ENCODE assay signal across 1 cellular context in genomic region chr17:72539981-72540897, GRCh38.
TF ChIP-seq lines count a peak whose summit lies in the region.

No MANE protein-coding gene starts in this region.

TF ChIP-seq in K562, 482 proteins besides CTCF, POLR2A, EP300 and RAD21 (continued from another document and continues in another):
- TF ChIP-seq THAP12 (CRISPR knock-in tag; IDR thresholded peaks at IDR 0.05) (no peak), HEY1 (CRISPR knock-in tag; IDR thresholded peaks at IDR 0.05; ENCODE audit: borderline replicate concordance) (no peak), TEAD4 (IDR thresholded peaks at IDR 0.05; ENCODE audit: low read length) (no peak), TEAD4 (CRISPR knock-in tag; IDR thresholded peaks at IDR 0.05; ENCODE audit: borderline replicate concordance) (no peak), ZBTB34 (CRISPR knock-in tag; IDR thresholded peaks at IDR 0.05) (no peak), ZNF133 (CRISPR knock-in tag; IDR thresholded peaks at IDR 0.05) (no peak), RUNX1 (IDR thresholded peaks at IDR 0.05; ENCODE audit: low read depth) (no peak), SOX6 (IDR thresholded peaks at IDR 0.05) (no peak), COPS2 (conservative IDR thresholded peaks at IDR 0.05) (no peak), TCF3 (CRISPR knock-in tag; IDR thresholded peaks at IDR 0.05) (no peak), NR1H2 (CRISPR knock-in tag; IDR thresholded peaks at IDR 0.05) (no peak), TBP (optimal IDR thresholded peaks at IDR 0.05; ENCODE audit: low read depth, low read length) (no peak), ZNF668 (CRISPR knock-in tag; IDR thresholded peaks at IDR 0.05) (no peak), SP2 (IDR thresholded peaks at IDR 0.05; ENCODE audit: extremely low read depth, low read depth, low read length, poor library complexity, severe bottlenecking) (no peak), TFAP4 (CRISPR knock-in tag; IDR thresholded peaks at IDR 0.05; ENCODE audit: borderline replicate concordance) (no peak), CTBP1 (IDR thresholded peaks at IDR 0.05; ENCODE audit: borderline replicate concordance) (peak; percentile 24; the same call in 1 of the 2 replicates), STAG1 (CRISPR knock-in tag; IDR thresholded peaks at IDR 0.05; ENCODE audit: borderline replicate concordance) (peak; percentile 81; the same call in 1 of the 2 replicates), MNT (conservative IDR thresholded peaks at IDR 0.05) (no peak), ZNF280B (CRISPR knock-in tag; IDR thresholded peaks at IDR 0.05) (no peak), DEAF1 (CRISPR knock-in tag; IDR thresholded peaks at IDR 0.05) (peak; percentile 40; the same call in 1 of the 2 replicates), ZNF232 (CRISPR knock-in tag; IDR thresholded peaks at IDR 0.05) (no peak), YY1 (IDR thresholded peaks at IDR 0.05; ENCODE audit: borderline replicate concordance in 1 of 3, control insufficient read depth in 1 of 3, extremely low read depth in 1 of 3, insufficient read depth in 3 of 3, insufficient read length in 1 of 3, insufficient replicate concordance in 2 of 3, low read depth in 1 of 3, low read length in 2 of 3) (peak in 1 of 3 experiments; percentile 29), NR4A1 (CRISPR knock-in tag; IDR thresholded peaks at IDR 0.05) (no peak), NR4A1 (tag; IDR thresholded peaks at IDR 0.05) (no peak), RBM15 (IDR thresholded peaks at IDR 0.05; ENCODE audit: insufficient read depth, low read length) (no peak), MIER1 (IDR thresholded peaks at IDR 0.05; ENCODE audit: low read depth) (no peak), TSHZ1 (CRISPR knock-in tag; IDR thresholded peaks at IDR 0.05) (no peak), RAD51 (IDR thresholded peaks at IDR 0.05; ENCODE audit: borderline replicate concordance, low read depth) (no peak), ZNF444 (CRISPR knock-in tag; IDR thresholded peaks at IDR 0.05) (no peak), FIP1L1 (IDR thresholded peaks at IDR 0.05; ENCODE audit: low read depth, low read length, poor library complexity, severe bottlenecking) (no peak), TCF7 (IDR thresholded peaks at IDR 0.05; ENCODE audit: borderline replicate concordance) (no peak)
- TF ChIP-seq, protein P1, sequence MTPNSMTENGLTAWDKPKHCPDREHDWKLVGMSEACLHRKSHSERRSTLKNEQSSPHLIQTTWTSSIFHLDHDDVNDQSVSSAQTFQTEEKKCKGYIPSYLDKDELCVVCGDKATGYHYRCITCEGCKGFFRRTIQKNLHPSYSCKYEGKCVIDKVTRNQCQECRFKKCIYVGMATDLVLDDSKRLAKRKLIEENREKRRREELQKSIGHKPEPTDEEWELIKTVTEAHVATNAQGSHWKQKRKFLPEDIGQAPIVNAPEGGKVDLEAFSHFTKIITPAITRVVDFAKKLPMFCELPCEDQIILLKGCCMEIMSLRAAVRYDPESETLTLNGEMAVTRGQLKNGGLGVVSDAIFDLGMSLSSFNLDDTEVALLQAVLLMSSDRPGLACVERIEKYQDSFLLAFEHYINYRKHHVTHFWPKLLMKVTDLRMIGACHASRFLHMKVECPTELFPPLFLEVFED (CRISPR knock-in tag; conservative IDR thresholded peaks at IDR 0.05), result no peak
- TF ChIP-seq, protein P2, sequence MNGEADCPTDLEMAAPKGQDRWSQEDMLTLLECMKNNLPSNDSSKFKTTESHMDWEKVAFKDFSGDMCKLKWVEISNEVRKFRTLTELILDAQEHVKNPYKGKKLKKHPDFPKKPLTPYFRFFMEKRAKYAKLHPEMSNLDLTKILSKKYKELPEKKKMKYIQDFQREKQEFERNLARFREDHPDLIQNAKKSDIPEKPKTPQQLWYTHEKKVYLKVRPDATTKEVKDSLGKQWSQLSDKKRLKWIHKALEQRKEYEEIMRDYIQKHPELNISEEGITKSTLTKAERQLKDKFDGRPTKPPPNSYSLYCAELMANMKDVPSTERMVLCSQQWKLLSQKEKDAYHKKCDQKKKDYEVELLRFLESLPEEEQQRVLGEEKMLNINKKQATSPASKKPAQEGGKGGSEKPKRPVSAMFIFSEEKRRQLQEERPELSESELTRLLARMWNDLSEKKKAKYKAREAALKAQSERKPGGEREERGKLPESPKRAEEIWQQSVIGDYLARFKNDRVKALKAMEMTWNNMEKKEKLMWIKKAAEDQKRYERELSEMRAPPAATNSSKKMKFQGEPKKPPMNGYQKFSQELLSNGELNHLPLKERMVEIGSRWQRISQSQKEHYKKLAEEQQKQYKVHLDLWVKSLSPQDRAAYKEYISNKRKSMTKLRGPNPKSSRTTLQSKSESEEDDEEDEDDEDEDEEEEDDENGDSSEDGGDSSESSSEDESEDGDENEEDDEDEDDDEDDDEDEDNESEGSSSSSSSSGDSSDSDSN (IDR thresholded peaks at IDR 0.05; ENCODE audit: borderline replicate concordance in 1 of 2, low read depth in 2 of 2, low read length in 2 of 2), result 0 out of 4 replicates have a peak, but pooled peaks of 1 of the 2 experiments have one; percentile 54
- TF ChIP-seq, protein P3, sequence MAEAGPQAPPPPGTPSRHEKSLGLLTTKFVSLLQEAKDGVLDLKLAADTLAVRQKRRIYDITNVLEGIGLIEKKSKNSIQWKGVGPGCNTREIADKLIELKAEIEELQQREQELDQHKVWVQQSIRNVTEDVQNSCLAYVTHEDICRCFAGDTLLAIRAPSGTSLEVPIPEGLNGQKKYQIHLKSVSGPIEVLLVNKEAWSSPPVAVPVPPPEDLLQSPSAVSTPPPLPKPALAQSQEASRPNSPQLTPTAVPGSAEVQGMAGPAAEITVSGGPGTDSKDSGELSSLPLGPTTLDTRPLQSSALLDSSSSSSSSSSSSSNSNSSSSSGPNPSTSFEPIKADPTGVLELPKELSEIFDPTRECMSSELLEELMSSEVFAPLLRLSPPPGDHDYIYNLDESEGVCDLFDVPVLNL (CRISPR knock-in tag; IDR thresholded peaks at IDR 0.05; ENCODE audit: low read depth), result no peak
- TF ChIP-seq, protein P4, sequence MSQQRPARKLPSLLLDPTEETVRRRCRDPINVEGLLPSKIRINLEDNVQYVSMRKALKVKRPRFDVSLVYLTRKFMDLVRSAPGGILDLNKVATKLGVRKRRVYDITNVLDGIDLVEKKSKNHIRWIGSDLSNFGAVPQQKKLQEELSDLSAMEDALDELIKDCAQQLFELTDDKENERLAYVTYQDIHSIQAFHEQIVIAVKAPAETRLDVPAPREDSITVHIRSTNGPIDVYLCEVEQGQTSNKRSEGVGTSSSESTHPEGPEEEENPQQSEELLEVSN (IDR thresholded peaks at IDR 0.05; ENCODE audit: borderline replicate concordance in 1 of 2, extremely low read depth in 1 of 2, insufficient read depth in 1 of 2, insufficient read length in 1 of 2, low read depth in 1 of 2, low read length in 1 of 2, poor library complexity in 1 of 2, severe bottlenecking in 1 of 2), result no peak
- TF ChIP-seq, protein P5, sequence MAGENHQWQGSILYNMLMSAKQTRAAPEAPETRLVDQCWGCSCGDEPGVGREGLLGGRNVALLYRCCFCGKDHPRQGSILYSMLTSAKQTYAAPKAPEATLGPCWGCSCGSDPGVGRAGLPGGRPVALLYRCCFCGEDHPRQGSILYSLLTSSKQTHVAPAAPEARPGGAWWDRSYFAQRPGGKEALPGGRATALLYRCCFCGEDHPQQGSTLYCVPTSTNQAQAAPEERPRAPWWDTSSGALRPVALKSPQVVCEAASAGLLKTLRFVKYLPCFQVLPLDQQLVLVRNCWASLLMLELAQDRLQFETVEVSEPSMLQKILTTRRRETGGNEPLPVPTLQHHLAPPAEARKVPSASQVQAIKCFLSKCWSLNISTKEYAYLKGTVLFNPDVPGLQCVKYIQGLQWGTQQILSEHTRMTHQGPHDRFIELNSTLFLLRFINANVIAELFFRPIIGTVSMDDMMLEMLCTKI (IDR thresholded peaks at IDR 0.05; ENCODE audit: partially characterized antibody), result no peak
